16 cellular contexts compared by ENCODE assay signal in the genomic region with DNA sequence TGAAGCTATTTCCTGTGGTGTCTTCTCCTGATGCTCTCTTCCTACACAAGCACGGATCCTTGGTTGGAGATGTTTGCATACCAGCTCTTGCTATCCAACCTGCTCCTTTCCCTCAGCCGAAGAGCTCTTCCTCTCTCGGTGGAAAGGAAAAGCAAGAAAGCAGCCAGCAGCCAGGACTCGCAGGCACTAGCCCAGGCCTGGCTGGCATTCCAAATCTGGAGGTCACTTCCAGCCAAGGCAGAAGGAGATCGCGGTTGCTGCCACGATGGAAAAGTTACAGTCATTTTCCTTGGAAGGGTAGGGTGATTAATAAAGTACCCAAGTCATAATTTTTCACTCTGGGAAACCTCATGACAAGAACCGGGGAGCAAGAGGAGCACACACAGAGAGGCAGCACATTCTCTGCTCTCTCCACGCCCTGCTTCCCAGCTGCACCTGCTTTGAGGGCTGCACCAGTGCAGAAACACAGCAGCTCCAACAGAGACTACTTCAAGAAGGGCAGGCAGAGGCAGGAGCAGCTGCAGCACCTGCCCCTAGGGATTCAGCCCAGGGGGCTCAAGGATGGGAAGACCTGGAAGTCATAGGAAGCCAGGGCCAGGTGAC.
"Had no signal": no experiment of that assay in that cellular context is flagged by ENCODE, and none has a peak within 500 bp of the region (broad histone marks: within the 10 kb centered on the region; RNA-seq: fewer than 3 reads in every experiment).

No MANE protein-coding gene starts in this region.

- H3K9me3 Mint-ChIP-seq: activated naive CD4-positive, alpha-beta T cell treated with anti-CD3 and anti-CD28 coated beads, Interleukin-2, amount 50 U/mL, for 24 hours; activated T-cell treated with anti-CD3 and anti-CD28 coated beads, Interleukin-2, amount 50 U/mL, for 72 hours; memory B cell; naive B cell; neural crest cell; stimulated activated effector memory CD8-positive, alpha-beta T cell treated with anti-CD3 and anti-CD28 coated beads, Interleukin-12 subunit alpha, Interleukin-12 subunit beta, amount 100 ng/mL, for 72 hours had no signal

- H3K27me3 ChIP-seq: right lobe of liver had no signal

- H3K27ac ChIP-seq: esophagus muscularis mucosa, heart right ventricle, right lobe of liver, WERI-Rb-1 had no signal

- H3K36me3 ChIP-seq: esophagus muscularis mucosa, heart right ventricle, right lobe of liver, WERI-Rb-1 had no signal

- H3K4me3 Mint-ChIP-seq: activated naive CD4-positive, alpha-beta T cell treated with anti-CD3 and anti-CD28 coated beads, Interleukin-2, amount 50 U/mL, for 24 hours; activated T-cell treated with anti-CD3 and anti-CD28 coated beads, Interleukin-2, amount 50 U/mL, for 72 hours; memory B cell; naive B cell; neural crest cell; stimulated activated effector memory CD8-positive, alpha-beta T cell treated with anti-CD3 and anti-CD28 coated beads, Interleukin-12 subunit alpha, Interleukin-12 subunit beta, amount 100 ng/mL, for 72 hours had no signal

- H3K27me3 Mint-ChIP-seq: naive B cell had no signal

- H3K4me3 ChIP-seq: esophagus muscularis mucosa, heart right ventricle, mucosa of descending colon, right lobe of liver had no signal

- H3K36me3 Mint-ChIP-seq: activated naive CD4-positive, alpha-beta T cell treated with anti-CD3 and anti-CD28 coated beads, Interleukin-2, amount 50 U/mL, for 24 hours; memory B cell; naive B cell; stimulated activated effector memory CD8-positive, alpha-beta T cell treated with anti-CD3 and anti-CD28 coated beads, Interleukin-12 subunit alpha, Interleukin-12 subunit beta, amount 100 ng/mL, for 72 hours had no signal

- ATAC-seq: activated T-cell treated with anti-CD3 and anti-CD28 coated beads, Interleukin-2, amount 50 U/mL, for 72 hours; mucosa of descending colon; right lobe of liver; stimulated activated effector memory CD8-positive, alpha-beta T cell treated with anti-CD3 and anti-CD28 coated beads, Interleukin-12 subunit alpha, Interleukin-12 subunit beta, amount 100 ng/mL, for 72 hours had no signal

- H3K9me3 ChIP-seq: esophagus muscularis mucosa, heart right ventricle, mucosa of descending colon, right lobe of liver had no signal

- H3K4me1 Mint-ChIP-seq: activated naive CD4-positive, alpha-beta T cell treated with anti-CD3 and anti-CD28 coated beads, Interleukin-2, amount 50 U/mL, for 24 hours; memory B cell; naive B cell; neural crest cell; stimulated activated effector memory CD8-positive, alpha-beta T cell treated with anti-CD3 and anti-CD28 coated beads, Interleukin-12 subunit alpha, Interleukin-12 subunit beta, amount 100 ng/mL, for 72 hours had no signal

- H3K27ac Mint-ChIP-seq: activated naive CD4-positive, alpha-beta T cell treated with anti-CD3 and anti-CD28 coated beads, Interleukin-2, amount 50 U/mL, for 24 hours; activated T-cell treated with anti-CD3 and anti-CD28 coated beads, Interleukin-2, amount 50 U/mL, for 72 hours; memory B cell; naive B cell; stimulated activated effector memory CD8-positive, alpha-beta T cell treated with anti-CD3 and anti-CD28 coated beads, Interleukin-12 subunit alpha, Interleukin-12 subunit beta, amount 100 ng/mL, for 72 hours had no signal

- H3K4me1 ChIP-seq: esophagus muscularis mucosa, heart right ventricle, right lobe of liver had no signal

- DNase-seq: activated CD4-positive, alpha-beta T cell treated with anti-CD3 and anti-CD28 coated beads, Interleukin-2, amount 50 U/mL, for 4 hours; activated effector memory CD4-positive, alpha-beta T cell treated with anti-CD3 and anti-CD28 coated beads, Interleukin-2, amount 50 U/mL, for 16 hours; activated T-cell treated with anti-CD3 and anti-CD28 coated beads, Interleukin-2, amount 50 U/mL, for 72 hours; dermis blood vessel endothelial cell; effector memory CD4-positive, alpha-beta T cell; heart right ventricle; mucosa of descending colon; naive B cell; right lobe of liver; stimulated activated CD4-positive, alpha-beta T cell treated with anti-CD3 and anti-CD28 coated beads, Interleukin-4, amount 100 ng/mL, for 24 hours; WERI-Rb-1 had no signal
